20 cellular contexts compared by ENCODE assay signal in the genomic region with DNA sequence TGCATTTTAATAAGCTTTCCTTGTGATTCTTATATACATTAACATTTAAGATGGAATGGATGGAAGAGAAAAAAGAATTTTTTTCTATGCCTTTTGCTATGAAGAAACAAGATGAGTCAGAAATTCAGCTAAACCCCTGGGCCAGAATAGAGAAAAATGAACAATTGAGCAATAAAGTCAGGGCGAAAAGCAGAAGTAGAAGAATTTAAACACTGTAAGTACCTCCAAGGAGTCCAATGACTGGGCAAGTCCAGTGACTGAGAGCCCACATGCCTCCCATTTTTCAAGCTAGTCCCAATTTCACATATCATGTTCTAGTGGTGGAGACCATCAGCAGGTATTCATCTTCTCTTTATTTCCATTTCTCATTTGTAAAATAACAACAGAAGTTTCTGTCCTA. TPM values are rescaled to one million over a fixed set of nuclear protein-coding genes. Genes with fewer than 3 reads are reported as not detected.
A peak's percentile ranks its signal among the peaks of the same experiment; 100 is the strongest.
DNase-seq lines count a peak whose midpoint lies in the region; ATAC-seq and TF ChIP-seq lines count a peak whose summit lies in the region.
"Had no signal": no experiment of that assay in that cellular context is flagged by ENCODE, and none has a peak within 500 bp of the region (broad histone marks: within the 10 kb centered on the region; RNA-seq: fewer than 3 reads in every experiment).

No MANE protein-coding gene starts in this region.

- H3K36me3 Mint-ChIP-seq in dendritic cell treated with granulocyte-macrophage colony-stimulating factor and Interleukin-4, amounts not matched to agents 40 ng/mL and 50 ng/mL, for 4 days (ENCODE audit: low read depth) = no peaks in the 10 kb centered on the region
- H3K36me3 Mint-ChIP-seq in GM23338 (ENCODE audit: low read depth) = no peaks in the 10 kb centered on the region

- no peak for TF ChIP-seq CTCF in mucosa of descending colon (IDR thresholded peaks at IDR 0.05)
- no peak for TF ChIP-seq CTCF in GM23338 (conservative IDR thresholded peaks at IDR 0.05; ENCODE audit: low read depth in 2 of 2)
- TF ChIP-seq CTCF in MM.1S (IDR thresholded peaks at IDR 0.05; ENCODE audit: low read length) = no peak

- no peaks in the 10 kb centered on the region for H3K79me2 ChIP-seq in GM23338 (replicated peaks; ENCODE audit: insufficient read depth)
- H3K79me2 ChIP-seq in MM.1S (ENCODE audit: low read length) = no peaks in the 10 kb centered on the region
- H3K79me2 ChIP-seq: hepatocyte had no signal

- no peak overlapping the region for H3K27ac ChIP-seq in GM23338 (ENCODE audit: low read depth)
- no peak overlapping the region for H3K27ac ChIP-seq in MM.1S (ENCODE audit: low read length)
- H3K27ac ChIP-seq: colonic mucosa, hepatocyte, PC-9 had no signal

- H3K27me3 Mint-ChIP-seq in dendritic cell treated with granulocyte-macrophage colony-stimulating factor and Interleukin-4, amounts not matched to agents 40 ng/mL and 50 ng/mL, for 4 days = no peaks in the 10 kb centered on the region
- no peaks in the 10 kb centered on the region for H3K27me3 Mint-ChIP-seq in GM23338 (ENCODE audit: insufficient read depth, low read depth, poor library complexity)
- H3K27me3 Mint-ChIP-seq: progenitor cell of endocrine pancreas had no signal

- H3F3A ChIP-seq in GM23338 (replicated peaks; ENCODE audit: low read depth) (no peaks in the 10 kb centered on the region), MM.1S (ENCODE audit: insufficient read depth, low read length) (no peaks in the 10 kb centered on the region)

- peak; percentile 34 for ATAC-seq in mucosa of descending colon
- no peak for ATAC-seq in HG03108 (IDR thresholded peaks at IDR 0.05; ENCODE audit: unreplicated experiment)
- ATAC-seq in GM23338 = no peak
- no peak for ATAC-seq in GM21381 (IDR thresholded peaks at IDR 0.05; ENCODE audit: unreplicated experiment)
- ATAC-seq: stimulated activated naive CD8-positive, alpha-beta T cell treated with anti-CD3 and anti-CD28 coated beads, Interleukin-15, Interleukin-2, amounts not matched to agents 100 U/mL and 50 U/mL, for 24 hours had no signal

- H3K27ac Mint-ChIP-seq in dendritic cell treated with granulocyte-macrophage colony-stimulating factor and Interleukin-4, amounts not matched to agents 40 ng/mL and 50 ng/mL, for 4 days = peak overlapping the region; percentile 71
- no peak overlapping the region for H3K27ac Mint-ChIP-seq in GM23338
- H3K27ac Mint-ChIP-seq: progenitor cell of endocrine pancreas had no signal

- H2AFZ ChIP-seq in GM23338 (no peak overlapping the region), MM.1S (ENCODE audit: low read length) (no peak overlapping the region)
- H2AFZ ChIP-seq: hepatocyte, PC-9 had no signal

- H3K4me2 ChIP-seq in GM23338 = no peak overlapping the region
- no peak overlapping the region for H3K4me2 ChIP-seq in MM.1S (ENCODE audit: low read depth, low read length)
- H3K4me2 ChIP-seq: PC-9 had no signal

- no peak overlapping the region for H3K4me3 ChIP-seq in mucosa of descending colon
- no peak overlapping the region for H3K4me3 ChIP-seq in GM23338
- H3K4me3 ChIP-seq in MM.1S (ENCODE audit: low read length) = no peak overlapping the region
- H3K4me3 ChIP-seq: colonic mucosa, hepatocyte, PC-9 had no signal

- H3K4me1 Mint-ChIP-seq in dendritic cell treated with granulocyte-macrophage colony-stimulating factor and Interleukin-4, amounts not matched to agents 40 ng/mL and 50 ng/mL, for 4 days (ENCODE audit: low read depth) = peaks cover 22% of the 10 kb centered on the region
- H3K4me1 Mint-ChIP-seq in GM23338 = 0 out of 3 replicates have a peak, but pooled peaks cover 4% of the 10 kb centered on the region

- intact Hi-C loops in dendritic cell treated with granulocyte-macrophage colony-stimulating factor and Interleukin-4, amounts not matched to agents 40 ng/mL and 50 ng/mL, for 4 days (cut with micrococcal nuclease) = loop anchor here (2.0 kb wide), 1 partner anchor 18 kb away; a partner anchor contains a TSS
- intact Hi-C loops in mucosa of descending colon (cut with DNase I, micrococcal nuclease) = no loop called here

- no peak overlapping the region for H3K4me3 Mint-ChIP-seq in dendritic cell treated with granulocyte-macrophage colony-stimulating factor and Interleukin-4, amounts not matched to agents 40 ng/mL and 50 ng/mL, for 4 days
- no peak overlapping the region for H3K4me3 Mint-ChIP-seq in GM23338

- H3K36me3 ChIP-seq in mucosa of descending colon (ENCODE audit: low read depth) (no peaks in the 10 kb centered on the region), GM23338 (ENCODE audit: insufficient read depth) (no peaks in the 10 kb centered on the region), MM.1S (replicated peaks; ENCODE audit: insufficient read depth, low read length) (no peaks in the 10 kb centered on the region)
- H3K36me3 ChIP-seq: colonic mucosa had no signal

- H3K9me3 Mint-ChIP-seq in dendritic cell treated with granulocyte-macrophage colony-stimulating factor and Interleukin-4, amounts not matched to agents 40 ng/mL and 50 ng/mL, for 4 days = no peaks in the 10 kb centered on the region
- H3K9me3 Mint-ChIP-seq in GM23338 = peaks cover 5% of the 10 kb centered on the region; the same call in 1 of the 3 replicates

- peaks cover 4% of the 10 kb centered on the region for H3K9me3 ChIP-seq in mucosa of descending colon
- H3K9me3 ChIP-seq in MM.1S (replicated peaks; ENCODE audit: insufficient read depth, low read length) = no peaks in the 10 kb centered on the region
- H3K9me3 ChIP-seq: colonic mucosa had no signal

- H3K9me2 ChIP-seq in GM23338 (ENCODE audit: insufficient read depth) (no peaks in the 10 kb centered on the region), MM.1S (replicated peaks; ENCODE audit: insufficient read depth, low read length) (no peaks in the 10 kb centered on the region)

- H3K4me1 ChIP-seq in mucosa of descending colon (ENCODE audit: low read depth) = peaks cover 6% of the 10 kb centered on the region
- H3K4me1 ChIP-seq in GM23338 (ENCODE audit: insufficient read depth) = no peaks in the 10 kb centered on the region
- no peaks in the 10 kb centered on the region for H3K4me1 ChIP-seq in MM.1S (ENCODE audit: low read length)
- H3K4me1 ChIP-seq: colonic mucosa had no signal

- DNase-seq in CD1c-positive myeloid dendritic cell (ENCODE audit: extremely low spot score) (peak; percentile 89), MV-4-11 (lab: John Stamatoyannopoulos, UW) (peak; percentile 97), mucosa of descending colon (no peak), GM23338 (ENCODE audit: low spot score) (no peak), MM.1S (no peak)
- DNase-seq: activated CD8-positive, alpha-beta memory T cell treated with anti-CD3 and anti-CD28 coated beads for 24 hours; activated effector memory CD4-positive, alpha-beta T cell treated with Interleukin-2 at 50 U/mL for 16 hours; anterior cingulate cortex; colonic mucosa; DMS 273 treated with DMSO at 0.1 percent for 48 hours; erythroblast; kidney glomerular epithelial cell; NCI-H1694; PC-9; stimulated activated naive CD8-positive, alpha-beta T cell treated with anti-CD3 and anti-CD28 coated beads, Interleukin-15, Interleukin-2, amounts not matched to agents 100 U/mL and 50 U/mL, for 24 hours had no signal

- H3K27me3 ChIP-seq in GM23338 (ENCODE audit: insufficient read depth) (no peaks in the 10 kb centered on the region), MM.1S (replicated peaks; ENCODE audit: insufficient read depth, low read length) (no peaks in the 10 kb centered on the region)
- H3K27me3 ChIP-seq: colonic mucosa, hepatocyte had no signal

- H3K9ac ChIP-seq in MM.1S (ENCODE audit: low read length) = no peak overlapping the region

- H4K20me1 ChIP-seq in GM23338 (replicated peaks; ENCODE audit: insufficient read depth) (no peaks in the 10 kb centered on the region), MM.1S (ENCODE audit: insufficient read depth, low read length) (no peaks in the 10 kb centered on the region)

TF ChIP-seq in GM23338, 12 proteins besides CTCF, POLR2A, EP300 and RAD21 (continues in another document):
- TF ChIP-seq POLR2AphosphoS5 (IDR thresholded peaks at IDR 0.05; ENCODE audit: low read depth) = no peak
- TF ChIP-seq, protein P1, sequence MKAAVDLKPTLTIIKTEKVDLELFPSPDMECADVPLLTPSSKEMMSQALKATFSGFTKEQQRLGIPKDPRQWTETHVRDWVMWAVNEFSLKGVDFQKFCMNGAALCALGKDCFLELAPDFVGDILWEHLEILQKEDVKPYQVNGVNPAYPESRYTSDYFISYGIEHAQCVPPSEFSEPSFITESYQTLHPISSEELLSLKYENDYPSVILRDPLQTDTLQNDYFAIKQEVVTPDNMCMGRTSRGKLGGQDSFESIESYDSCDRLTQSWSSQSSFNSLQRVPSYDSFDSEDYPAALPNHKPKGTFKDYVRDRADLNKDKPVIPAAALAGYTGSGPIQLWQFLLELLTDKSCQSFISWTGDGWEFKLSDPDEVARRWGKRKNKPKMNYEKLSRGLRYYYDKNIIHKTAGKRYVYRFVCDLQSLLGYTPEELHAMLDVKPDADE (IDR thresholded peaks at IDR 0.05) = no peak
- TF ChIP-seq ZNF331 (CRISPR knock-in tag; IDR thresholded peaks at IDR 0.05; ENCODE audit: low read depth) = no peak
- no peak for TF ChIP-seq JUNB (IDR thresholded peaks at IDR 0.05; ENCODE audit: unreplicated experiment)
- no peak for TF ChIP-seq ZNF114 (CRISPR knock-in tag; IDR thresholded peaks at IDR 0.05)

RNA-seq across cellular contexts. Expression of a gene that starts 18.6 kb away (rescaled TPM):
- 100 to 1,000 TPM; 328 to 406 (median 400) TPM for total RNA-seq in mucosa of descending colon
- 291 and 322 TPM in 2 replicates for total RNA-seq in GM23338 (2014; rRNA removed; shearing (Covaris generic))
- polyA plus RNA-seq in GM23338 (2016; fragmentation: Nextera tagmentation; extraction: Ambion mirVana) = 312 and 362 TPM in 2 replicates

RNA-seq across cellular contexts. Expression of a gene that starts 48.4 kb away (rescaled TPM):
- total RNA-seq in mucosa of descending colon = 10 to 100 TPM; 12.1 to 17.9 (median 14.0) TPM
- 12.5 and 14.9 TPM in 2 replicates for total RNA-seq in GM23338 (2014; rRNA removed; shearing (Covaris generic))
- polyA plus RNA-seq in GM23338 (2016; fragmentation: Nextera tagmentation; extraction: Ambion mirVana) = 4.0 and 5.2 TPM in 2 replicates

Comparison
In these comparisons a context has a peak if more than half of its experiments do, and no peak if none do; other contexts are left out.
1. DNase-seq: peak in CD1c-positive myeloid dendritic cell (single experiment) and MV-4-11 (single experiment); none in mucosa of descending colon (0 of 3), GM23338 (single experiment) and MM.1S (single experiment).